29 cellular contexts compared by ENCODE assay signal in the genomic region with DNA sequence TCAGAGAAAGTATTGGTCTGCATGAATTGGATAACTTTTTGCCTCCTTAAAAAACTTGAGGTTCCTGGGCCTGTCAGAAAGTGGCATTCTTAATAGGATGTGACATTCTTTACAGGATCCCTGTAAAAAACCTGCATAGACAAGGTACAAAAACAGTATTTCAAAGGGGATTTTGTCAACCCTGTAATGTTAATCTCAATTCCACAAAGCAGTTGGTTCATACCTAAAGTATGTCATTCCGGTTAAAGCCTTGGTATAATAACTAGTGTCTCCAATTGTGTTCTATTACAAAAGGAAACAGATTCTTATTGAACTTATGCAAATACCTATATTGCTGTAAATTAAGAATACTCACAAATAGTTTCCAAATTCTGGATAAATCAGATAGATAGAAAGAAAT.
"Had no signal": no experiment of that assay in that cellular context is flagged by ENCODE, and none has a peak within 500 bp of the region (broad histone marks: within the 10 kb centered on the region; RNA-seq: fewer than 3 reads in every experiment).

No MANE protein-coding gene starts in this region.

- DNase-seq: dermis blood vessel endothelial cell; dorsolateral prefrontal cortex; effector CD4-positive, alpha-beta T cell; effector memory CD8-positive, alpha-beta T cell; endodermal cell; erythroblast; esophagus squamous epithelium; foreskin fibroblast; foreskin melanocyte; gastrocnemius medialis; glutamatergic neuron; head of caudate nucleus; heart right ventricle; hippocampal formation; left cardiac atrium; left lung; left ventricle myocardium superior; lower lobe of right lung; mesenchymal stem cell; mucosa of descending colon; naive B cell; naive thymus-derived CD8-positive, alpha-beta T cell had no signal

- H3K4me1 Mint-ChIP-seq: endodermal cell; naive B cell; naive thymus-derived CD8-positive, alpha-beta T cell had no signal

- H3K9me3 ChIP-seq: gastrocnemius medialis, lower lobe of right lung had no signal

- H3K27me3 ChIP-seq: dorsolateral prefrontal cortex, esophagus squamous epithelium, gastrocnemius medialis, heart right ventricle, left lung had no signal

- H3K27ac Mint-ChIP-seq: effector memory CD8-positive, alpha-beta T cell; endodermal cell; mesothelial cell of epicardium; naive B cell; naive thymus-derived CD8-positive, alpha-beta T cell had no signal

- H3K27me3 Mint-ChIP-seq: effector memory CD8-positive, alpha-beta T cell; naive B cell; naive thymus-derived CD8-positive, alpha-beta T cell had no signal

- H3K36me3 Mint-ChIP-seq: naive B cell; naive thymus-derived CD8-positive, alpha-beta T cell had no signal

- H3K4me3 ChIP-seq: coronary artery, dorsolateral prefrontal cortex, esophagus squamous epithelium, gastrocnemius medialis, heart right ventricle, left lung, lower lobe of right lung, mucosa of descending colon had no signal

- H3K36me3 ChIP-seq: esophagus squamous epithelium, gastrocnemius medialis, heart right ventricle, left lung, lower lobe of right lung had no signal

- H3K27ac ChIP-seq: coronary artery, dorsolateral prefrontal cortex, epithelial cell of prostate, esophagus squamous epithelium, gastrocnemius medialis, heart right ventricle, left lung, lower lobe of right lung had no signal

- H3K4me1 ChIP-seq: esophagus squamous epithelium, left lung, lower lobe of right lung had no signal

- H3K4me3 Mint-ChIP-seq: effector memory CD8-positive, alpha-beta T cell; endodermal cell; mesothelial cell of epicardium; naive B cell; naive thymus-derived CD8-positive, alpha-beta T cell had no signal

- ATAC-seq: effector memory CD8-positive, alpha-beta T cell; esophagus mucosa; gastrocnemius medialis; heart right ventricle; left cardiac atrium; left lung; left ventricle myocardium superior; lower lobe of right lung; mucosa of descending colon; naive thymus-derived CD8-positive, alpha-beta T cell had no signal

- FAIRE-seq: endometrium, islet of Langerhans, keratinocyte had no signal
